ENCODE assay signal across 17 cellular contexts in the genomic region with DNA sequence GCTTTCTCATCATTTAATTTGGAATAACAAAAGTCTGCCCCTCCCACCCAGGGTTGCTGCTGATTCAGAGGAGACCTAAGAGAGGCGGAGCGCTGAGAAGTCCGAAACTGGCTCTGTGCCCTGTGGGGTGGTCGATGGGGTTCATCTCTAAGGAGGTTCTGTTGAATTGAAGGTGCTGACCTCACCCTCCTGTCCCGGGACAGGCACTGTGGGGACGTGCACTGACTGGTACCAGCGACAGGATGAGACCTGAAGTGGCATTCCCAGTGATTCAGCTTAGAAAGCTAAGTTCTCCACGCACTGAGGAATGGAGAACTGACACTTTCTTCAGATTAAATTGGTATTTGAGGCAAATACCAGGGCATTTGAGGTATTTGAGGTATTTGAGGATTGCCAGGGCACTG. TPM values are rescaled to one million over a fixed set of nuclear protein-coding genes. Genes with fewer than 3 reads are reported as not detected.
DNase-seq lines count a peak whose midpoint lies in the region; ATAC-seq and TF ChIP-seq lines count a peak whose summit lies in the region.
"Had no signal": no experiment of that assay in that cellular context is flagged by ENCODE, and none has a peak within 500 bp of the region (broad histone marks: within the 10 kb centered on the region; RNA-seq: fewer than 3 reads in every experiment).

No MANE protein-coding gene starts in this region.

- no peaks in the 10 kb centered on the region for H3K27me3 ChIP-seq in GM23248 (replicated peaks; ENCODE audit: insufficient read depth)
- H3K27me3 ChIP-seq in Panc1 (ENCODE audit: control insufficient read depth, insufficient read depth, low read length): no peaks in the 10 kb centered on the region
- H3K27me3 ChIP-seq in neural progenitor cell: no peaks in the 10 kb centered on the region
- H3K27me3 ChIP-seq: BE2C, SJCRH30 had no signal

- 0 out of 2 replicates have a peak overlapping the region, but pooled peaks have one; percentile 19 for H3K9ac ChIP-seq in GM23248
- H3K9ac ChIP-seq in neural progenitor cell: no peak overlapping the region

- H4K20me1 ChIP-seq in GM23248 (ENCODE audit: insufficient read depth) (no peaks in the 10 kb centered on the region), neural progenitor cell (ENCODE audit: low read depth) (no peaks in the 10 kb centered on the region)

- peak; percentile 18; the same call in 1 of the 2 replicates for ATAC-seq in Panc1
- peak; percentile 86 for ATAC-seq in esophagus mucosa
- ATAC-seq in GM21381 (IDR thresholded peaks at IDR 0.05; ENCODE audit: unreplicated experiment): no peak
- no peak for ATAC-seq in T-cell (replicated peaks in 1 of 4)
- ATAC-seq: activated CD8-positive, alpha-beta memory T cell treated with anti-CD3 and anti-CD28 coated beads, Interleukin-2, amount 10 ng/mL, durations not matched to agents 7 days and 5 days; stimulated activated memory B cell treated with anti-CD40 and anti-IgM and Interleukin-4, amounts not matched to agents 10 μg/mL and 1 μg/mL and 100 μg/mL, for 72 hours had no signal

- no peak overlapping the region for H3K4me3 Mint-ChIP-seq in neural progenitor cell
- H3K4me3 Mint-ChIP-seq in T-cell: no peak overlapping the region
- H3K4me3 Mint-ChIP-seq: activated CD8-positive, alpha-beta memory T cell treated with anti-CD3 and anti-CD28 coated beads, Interleukin-2, amount 10 ng/mL, durations not matched to agents 7 days and 5 days; stimulated activated memory B cell treated with anti-CD40 and anti-IgM and Interleukin-4, amounts not matched to agents 10 μg/mL and 1 μg/mL and 100 μg/mL, for 72 hours had no signal

- H2AFZ ChIP-seq in GM23248: no peak overlapping the region
- no peak overlapping the region for H2AFZ ChIP-seq in neural progenitor cell (replicated peaks)

- H3K79me2 ChIP-seq in GM23248 (ENCODE audit: insufficient read depth): no peaks in the 10 kb centered on the region
- no peaks in the 10 kb centered on the region for H3K79me2 ChIP-seq in neural progenitor cell (ENCODE audit: low read depth)

- in situ Hi-C loops in GM23248 (cut with MboI) (no loop called here), Panc1 (cut with HindIII; ENCODE audit: low pct_unique_long_range_greater_than_20kb, low sequenced_read_pairs) (no loop called here)

- H3K9me3 Mint-ChIP-seq in neural progenitor cell: no peaks in the 10 kb centered on the region
- H3K9me3 Mint-ChIP-seq in T-cell: no peaks in the 10 kb centered on the region
- H3K9me3 Mint-ChIP-seq: stimulated activated memory B cell treated with anti-CD40 and anti-IgM and Interleukin-4, amounts not matched to agents 10 μg/mL and 1 μg/mL and 100 μg/mL, for 72 hours had no signal

- H3K4me3 ChIP-seq in GM23248 (no peak overlapping the region; the same call in 1 of the 2 replicates), Panc1 (ENCODE audit: low read depth in 2 of 2, low read length in 2 of 2) (no peak overlapping the region), neural progenitor cell (no peak overlapping the region)
- H3K4me3 ChIP-seq: SJCRH30 had no signal

- H3K36me3 Mint-ChIP-seq in neural progenitor cell: no peaks in the 10 kb centered on the region
- H3K36me3 Mint-ChIP-seq in T-cell: peaks cover 14% of the 10 kb centered on the region
- H3K36me3 Mint-ChIP-seq: activated CD8-positive, alpha-beta memory T cell treated with anti-CD3 and anti-CD28 coated beads, Interleukin-2, amount 10 ng/mL, durations not matched to agents 7 days and 5 days had no signal

- H3K27me3 Mint-ChIP-seq in neural progenitor cell (ENCODE audit: insufficient read depth, low read depth): peaks cover 2% of the 10 kb centered on the region
- H3K27me3 Mint-ChIP-seq in T-cell: no peaks in the 10 kb centered on the region
- H3K27me3 Mint-ChIP-seq: activated CD8-positive, alpha-beta memory T cell treated with anti-CD3 and anti-CD28 coated beads, Interleukin-2, amount 10 ng/mL, durations not matched to agents 7 days and 5 days; stimulated activated memory B cell treated with anti-CD40 and anti-IgM and Interleukin-4, amounts not matched to agents 10 μg/mL and 1 μg/mL and 100 μg/mL, for 72 hours had no signal

- H3K4me2 ChIP-seq in GM23248 (ENCODE audit: unreplicated experiment) (peak overlapping the region; percentile 39), neural progenitor cell (peak overlapping the region; percentile 24)

- DNase-seq in GM23248 (peak; percentile 47), Panc1 (ENCODE audit: low read depth, low spot score) (no peak), neural progenitor cell (ENCODE audit: low spot score) (peak; percentile 15), NOMO-1 treated with dmso at 0.1 percent for 144 hours (lab: John Stamatoyannopoulos, UW; ENCODE audit: unreplicated experiment) (no peak), GM20000 (ENCODE audit: low spot score) (no peak), T-cell (no peak)
- DNase-seq: activated CD8-positive, alpha-beta memory T cell treated with anti-CD3 and anti-CD28 coated beads, Interleukin-2, amount 10 ng/mL, durations not matched to agents 7 days and 5 days; activated naive CD4-positive, alpha-beta T cell treated with Interleukin-2 at 50 U/mL for 16 hours; BE2C; NCI-H526; SJCRH30 had no signal

- H3K27ac ChIP-seq in GM23248: no peak overlapping the region
- 0 out of 2 replicates have a peak overlapping the region, but pooled peaks have one; percentile 25 for H3K27ac ChIP-seq in Panc1 (ENCODE audit: low read length)
- H3K27ac ChIP-seq in neural progenitor cell: no peak overlapping the region
- H3K27ac ChIP-seq: SJCRH30 had no signal

- POLR2A ChIA-PET in Panc1 (lab: Charles Lee): no interaction called here
- POLR2A ChIA-PET in T-cell (lab: Charles Lee): no interaction called here

- H3K27ac Mint-ChIP-seq in neural progenitor cell: no peak overlapping the region
- no peak overlapping the region for H3K27ac Mint-ChIP-seq in T-cell
- H3K27ac Mint-ChIP-seq: activated CD8-positive, alpha-beta memory T cell treated with anti-CD3 and anti-CD28 coated beads, Interleukin-2, amount 10 ng/mL, durations not matched to agents 7 days and 5 days; stimulated activated memory B cell treated with anti-CD40 and anti-IgM and Interleukin-4, amounts not matched to agents 10 μg/mL and 1 μg/mL and 100 μg/mL, for 72 hours had no signal

- WGBS in GM23248 (ENCODE audit: low coverage in 1 of 2, low lambda C conversion rate in 2 of 2, missing lambda C conversion rate in 2 of 2), 2 experiments: 36 to 37% methylated on average over 8 of the region's 8 CpGs

- BruUV-seq in Panc1 (replicated peaks; lab: Mats Ljungman, UMichigan): no TSS peak

- intact Hi-C loops in Panc1 (cut with micrococcal nuclease; ENCODE audit: unreplicated experiment): no loop called here

- CTCF ChIA-PET in Panc1 (lab: Charles Lee): no interaction called here
- CTCF ChIA-PET in T-cell (lab: Charles Lee): interaction anchor here in 1 of 2 donors (0.6 kb wide), 1 partner anchor 372 kb away, joined by 3 read pairs; no protein-coding TSS in a partner anchor

- no peaks in the 10 kb centered on the region for H3K9me2 ChIP-seq in GM23248 (ENCODE audit: insufficient read depth)

- H3K9me3 ChIP-seq in GM23248 (ENCODE audit: low read depth) (no peaks in the 10 kb centered on the region), Panc1 (ENCODE audit: control insufficient read depth, insufficient read depth, low read depth, low read length) (no peaks in the 10 kb centered on the region), neural progenitor cell (ENCODE audit: low read depth) (no peaks in the 10 kb centered on the region)
- H3K9me3 ChIP-seq: BE2C, SJCRH30 had no signal

- peaks cover 39% of the 10 kb centered on the region for H3K4me1 ChIP-seq in GM23248 (ENCODE audit: insufficient read depth)
- H3K4me1 ChIP-seq in Panc1 (ENCODE audit: control insufficient read depth, insufficient read depth, low read length): peaks cover 4% of the 10 kb centered on the region; the same call in 1 of the 2 replicates
- H3K4me1 ChIP-seq in neural progenitor cell: peaks cover 19% of the 10 kb centered on the region

- peaks cover 14% of the 10 kb centered on the region for H3K4me1 Mint-ChIP-seq in neural progenitor cell
- H3K4me1 Mint-ChIP-seq in T-cell: peaks cover 0 to 9% (median 0%) of the 10 kb centered on the region in 3 donors
- H3K4me1 Mint-ChIP-seq: activated CD8-positive, alpha-beta memory T cell treated with anti-CD3 and anti-CD28 coated beads, Interleukin-2, amount 10 ng/mL, durations not matched to agents 7 days and 5 days had no signal

- TF ChIP-seq CTCF in Panc1 (IDR thresholded peaks at IDR 0.05) (no peak), neural progenitor cell (IDR thresholded peaks at IDR 0.05) (no peak), GM20000 (IDR thresholded peaks at IDR 0.05; ENCODE audit: extremely low read depth, missing control alignments) (no peak)

- H3F3A ChIP-seq in GM23248 (ENCODE audit: insufficient read depth) (peaks cover 29% of the 10 kb centered on the region), neural progenitor cell (ENCODE audit: low read depth) (no peaks in the 10 kb centered on the region)

- no peaks in the 10 kb centered on the region for H3K36me3 ChIP-seq in GM23248 (ENCODE audit: low read depth)
- H3K36me3 ChIP-seq in Panc1 (ENCODE audit: control insufficient read depth, insufficient read depth, low read length): no peaks in the 10 kb centered on the region
- no peaks in the 10 kb centered on the region for H3K36me3 ChIP-seq in neural progenitor cell
- H3K36me3 ChIP-seq: BE2C, SJCRH30 had no signal

RNA-seq across cellular contexts. Expression of a gene that starts 1.3 kb away (rescaled TPM):
- total RNA-seq in GM23248 (2014; rRNA removed; shearing (Covaris generic)): 0.22 and 1.3 TPM in 2 replicates
- polyA plus RNA-seq in GM23248 (2016; fragmentation: Nextera tagmentation; extraction: Ambion mirVana): not detected in 2 replicates
- total RNA-seq in Panc1 (2021; ENCODE audit: unreplicated experiment) (1.4 TPM), esophagus mucosa (0.16 TPM), neural progenitor cell (ENCODE audit: low replicate concordance) (0.22 and 1.2 TPM in 2 replicates), T-cell (1 to 10 TPM; 1.3 to 5.3 (median 3.6) TPM)
- 0.93 TPM for polyA plus RNA-seq in Panc1 (2012; ENCODE audit: insufficient read length)
- total RNA-seq: H4 had no signal

RNA-seq across cellular contexts. Expression of a gene that starts 20.3 kb away (rescaled TPM):
- not detected in 2 replicates for total RNA-seq in GM23248 (2014; rRNA removed; shearing (Covaris generic))
- not detected in 2 replicates for polyA plus RNA-seq in GM23248 (2016; fragmentation: Nextera tagmentation; extraction: Ambion mirVana)
- total RNA-seq in Panc1 (2021; ENCODE audit: unreplicated experiment) (not detected), esophagus mucosa (not detected), neural progenitor cell (ENCODE audit: low replicate concordance) (1.9 and 3.4 TPM in 2 replicates), T-cell (not detected)
- not detected for polyA plus RNA-seq in Panc1 (2012; ENCODE audit: insufficient read length)
- total RNA-seq: activated CD8-positive, alpha-beta memory T cell treated with anti-CD3 and anti-CD28 coated beads, Interleukin-2, amount 10 ng/mL, durations not matched to agents 7 days and 5 days; H4; pulmonary artery endothelial cell; SJCRH30 had no signal
- polyA plus RNA-seq: esophagus had no signal

RNA-seq across cellular contexts. Expression of a gene that starts 24.2 kb away (rescaled TPM):
- total RNA-seq in GM23248 (2014; rRNA removed; shearing (Covaris generic)): 79.8 and 82.1 TPM in 2 replicates
- 60.6 and 65.1 TPM in 2 replicates for polyA plus RNA-seq in GM23248 (2016; fragmentation: Nextera tagmentation; extraction: Ambion mirVana)
- total RNA-seq in Panc1 (2021; ENCODE audit: unreplicated experiment): 67.6 TPM
- 48.0 TPM for polyA plus RNA-seq in Panc1 (2012; ENCODE audit: insufficient read length)
- 48.1 TPM for total RNA-seq in esophagus mucosa
- 42.1 and 68.0 TPM in 2 replicates for total RNA-seq in neural progenitor cell (ENCODE audit: low replicate concordance)
- total RNA-seq in T-cell: 10 to 100 TPM; 17.6 to 23.6 (median 20.5) TPM

RNA-seq across cellular contexts. Expression of a gene that starts 51.1 kb away (rescaled TPM):
- total RNA-seq in GM23248 (2014; rRNA removed; shearing (Covaris generic)): 4.2 and 5.2 TPM in 2 replicates
- polyA plus RNA-seq in GM23248 (2016; fragmentation: Nextera tagmentation; extraction: Ambion mirVana): 2.8 and 3.2 TPM in 2 replicates
- total RNA-seq in Panc1 (2021; ENCODE audit: unreplicated experiment) (12.9 TPM), esophagus mucosa (216 TPM), neural progenitor cell (ENCODE audit: low replicate concordance) (1.2 and 1.8 TPM in 2 replicates), T-cell (under 1 TPM in 4 of 5 donors, not detected in 1; 0.05 to 0.18 (median 0.08) TPM)
- 11.4 TPM for polyA plus RNA-seq in Panc1 (2012; ENCODE audit: insufficient read length)
- total RNA-seq: H4, pulmonary artery endothelial cell, SJCRH30 had no signal

Comparison
In these comparisons a context has a peak if more than half of its experiments do, and no peak if none do; other contexts are left out.
1. DNase-seq: peak in GM23248 (single experiment) and neural progenitor cell (single experiment); none in Panc1 (single experiment), NOMO-1 treated with dmso at 0.1 percent for 144 hours (single experiment), GM20000 (single experiment) and T-cell (0 of 34).
2. ATAC-seq: peak in Panc1 (single experiment) and esophagus mucosa (single experiment); none in GM21381 (single experiment) and T-cell (0 of 4).